18 cellular contexts compared by ENCODE assay signal in genomic region chr12:26327975-26328635, GRCh38.
DNase-seq lines count a peak whose midpoint lies in the region; ATAC-seq, FAIRE-seq and TF ChIP-seq lines count a peak whose summit lies in the region.
"Had no signal": no experiment of that assay in that cellular context is flagged by ENCODE, and none has a peak within 500 bp of the region (broad histone marks: within the 10 kb centered on the region; RNA-seq: fewer than 3 reads in every experiment).

No MANE protein-coding gene starts in this region.

- H3K36me3 ChIP-seq in upper lobe of right lung: no peaks in the 10 kb centered on the region
- H3K36me3 ChIP-seq in CD8-positive, alpha-beta T cell (ENCODE audit: insufficient read depth, low read length): no peaks in the 10 kb centered on the region
- H3K36me3 ChIP-seq: Peyer's patch, WERI-Rb-1 had no signal

- H3K4me3 ChIP-seq in upper lobe of right lung: no peak overlapping the region
- no peak overlapping the region for H3K4me3 ChIP-seq in CD8-positive, alpha-beta T cell (ENCODE audit: low read depth, low read length)
- H3K4me3 ChIP-seq: Peyer's patch had no signal

- POLR2A ChIA-PET in CD8-positive, alpha-beta T cell (lab: Charles Lee): no interaction called here
- POLR2A ChIA-PET in T-cell (lab: Charles Lee): no interaction called here

- no peaks in the 10 kb centered on the region for H3K4me1 ChIP-seq in upper lobe of right lung
- no peaks in the 10 kb centered on the region for H3K4me1 ChIP-seq in CD8-positive, alpha-beta T cell (ENCODE audit: insufficient read depth, low read length)
- H3K4me1 ChIP-seq in foreskin keratinocyte: no peaks in the 10 kb centered on the region
- H3K4me1 ChIP-seq: Peyer's patch had no signal

- no peaks in the 10 kb centered on the region for H3K4me1 Mint-ChIP-seq in CD8-positive, alpha-beta T cell (ENCODE audit: low read depth)
- peaks cover 0 to 3% (median 0%) of the 10 kb centered on the region in 3 donors for H3K4me1 Mint-ChIP-seq in T-cell

- H3K27me3 Mint-ChIP-seq in CD8-positive, alpha-beta T cell (ENCODE audit: low read depth): no peaks in the 10 kb centered on the region
- peaks cover 2 to 4% of the 10 kb centered on the region in 2 donors for H3K27me3 Mint-ChIP-seq in T-cell

- peak; percentile 61 for FAIRE-seq in GM19239 (lab: Jason Lieb, UNC)
- FAIRE-seq: astrocyte had no signal

- no peak for TF ChIP-seq CTCF in upper lobe of right lung (IDR thresholded peaks at IDR 0.05)
- TF ChIP-seq CTCF in CD8-positive, alpha-beta T cell (IDR thresholded peaks at IDR 0.05): no peak
- TF ChIP-seq CTCF in foreskin keratinocyte (conservative IDR thresholded peaks at IDR 0.05): no peak

- CTCF ChIA-PET in CD8-positive, alpha-beta T cell (lab: Charles Lee): no interaction called here
- CTCF ChIA-PET in T-cell (lab: Charles Lee): no interaction called here

- H3K9me3 Mint-ChIP-seq in CD8-positive, alpha-beta T cell: peaks cover 30% of the 10 kb centered on the region
- peaks cover 13 to 29% (median 25%) of the 10 kb centered on the region in 3 donors for H3K9me3 Mint-ChIP-seq in T-cell

- H3K4me3 Mint-ChIP-seq in CD8-positive, alpha-beta T cell: no peak overlapping the region
- no peak overlapping the region for H3K4me3 Mint-ChIP-seq in T-cell
- H3K4me3 Mint-ChIP-seq: activated T-cell treated with anti-CD3 and anti-CD28 coated beads, Interleukin-2, amount 50 U/mL, for 4 hours had no signal

- H3K27ac Mint-ChIP-seq in CD8-positive, alpha-beta T cell: no peak overlapping the region
- no peak overlapping the region for H3K27ac Mint-ChIP-seq in T-cell

- DNase-seq in GM19239 (ENCODE audit: insufficient read length, low spot score) (no peak), SKM-1 treated with dmso at 0.1 percent for 144 hours (lab: John Stamatoyannopoulos, UW; ENCODE audit: unreplicated experiment) (peak; percentile 40), upper lobe of right lung (no peak), foreskin keratinocyte (no peak), T-cell (no peak)
- DNase-seq in CD8-positive, alpha-beta T cell: no peak
- DNase-seq: activated T-cell treated with anti-CD3 and anti-CD28 coated beads, Interleukin-2, amount 50 U/mL, for 4 hours; DMS79; effector CD4-positive, alpha-beta T cell; glutamatergic neuron; NCI-H1436 treated with DMSO at 0.1 percent for 48 hours; occipital lobe; stimulated activated naive CD4-positive, alpha-beta T cell treated with Interleukin-2 at 50 U/mL for 16 hours; WERI-Rb-1 had no signal

- H3K36me3 Mint-ChIP-seq in CD8-positive, alpha-beta T cell: no peaks in the 10 kb centered on the region
- no peaks in the 10 kb centered on the region for H3K36me3 Mint-ChIP-seq in T-cell

- no peaks in the 10 kb centered on the region for H3K27me3 ChIP-seq in upper lobe of right lung
- H3K27me3 ChIP-seq in CD8-positive, alpha-beta T cell (ENCODE audit: insufficient read depth, low read length): no peaks in the 10 kb centered on the region
- no peaks in the 10 kb centered on the region for H3K27me3 ChIP-seq in foreskin keratinocyte
- H3K27me3 ChIP-seq: Peyer's patch had no signal

- no peaks in the 10 kb centered on the region for H3K9me3 ChIP-seq in upper lobe of right lung
- H3K9me3 ChIP-seq in CD8-positive, alpha-beta T cell (ENCODE audit: low read length): peaks cover 7% of the 10 kb centered on the region
- H3K9me3 ChIP-seq: Peyer's patch had no signal

- peak; percentile 59 for ATAC-seq in HG03432 (IDR thresholded peaks at IDR 0.05; ENCODE audit: unreplicated experiment)
- peak; percentile 47 for ATAC-seq in upper lobe of right lung
- ATAC-seq in CD8-positive, alpha-beta T cell: no peak
- no peak for ATAC-seq in foreskin keratinocyte
- ATAC-seq in T-cell (replicated peaks in 1 of 4): no peak
- ATAC-seq: activated T-cell treated with anti-CD3 and anti-CD28 coated beads, Interleukin-2, amount 50 U/mL, for 4 hours; HCT116 had no signal

- intact Hi-C loops in upper lobe of right lung (cut with DNase I): no loop called here
- intact Hi-C loops in CD8-positive, alpha-beta T cell (cut with DNase I, micrococcal nuclease): no loop called here

- no peak overlapping the region for H3K27ac ChIP-seq in upper lobe of right lung
- no peak overlapping the region for H3K27ac ChIP-seq in CD8-positive, alpha-beta T cell (ENCODE audit: low read depth, low read length)
- no peak overlapping the region for H3K27ac ChIP-seq in foreskin keratinocyte
- H3K27ac ChIP-seq: Peyer's patch, WERI-Rb-1 had no signal

Comparison
In these comparisons a context has a peak if more than half of its experiments do, and no peak if none do; other contexts are left out.
1. ATAC-seq: peak in HG03432 (single experiment) and upper lobe of right lung (single experiment); none in CD8-positive, alpha-beta T cell (single experiment), foreskin keratinocyte (single experiment) and T-cell (0 of 4).